ENCODE assay signal across 38 cellular contexts in the genomic region with DNA sequence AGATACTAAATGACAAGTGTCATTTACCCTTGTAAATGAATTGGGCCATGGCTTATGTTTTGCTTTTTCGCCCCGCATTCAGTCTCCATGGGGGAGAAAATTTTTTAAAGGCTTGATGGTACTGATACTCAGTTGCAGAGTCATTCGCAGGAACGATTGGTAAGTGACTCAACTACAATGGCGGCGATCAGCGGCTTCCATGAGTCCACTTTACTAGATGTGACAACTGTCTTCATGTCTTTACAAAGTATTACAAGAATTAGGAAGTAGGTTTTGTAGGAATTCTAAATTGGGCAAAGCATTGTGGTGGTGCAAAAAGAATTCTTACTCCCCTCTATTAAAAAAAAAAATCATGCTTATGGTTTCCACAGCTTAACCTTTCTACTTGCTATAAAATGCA.
"Had no signal": no experiment of that assay in that cellular context is flagged by ENCODE, and none has a peak within 500 bp of the region (broad histone marks: within the 10 kb centered on the region; RNA-seq: fewer than 3 reads in every experiment).

No MANE protein-coding gene starts in this region.

- H3K4me1 ChIP-seq: adrenal gland, ascending aorta, body of pancreas, breast epithelium had no signal

- H3K27ac ChIP-seq: adrenal gland, ascending aorta, body of pancreas, brain microvascular endothelial cell, breast epithelium, cardiac muscle cell had no signal

- H3K9me3 Mint-ChIP-seq: activated naive CD4-positive, alpha-beta T cell treated with anti-CD3 and anti-CD28 coated beads for 36 hours; activated naive CD4-positive, alpha-beta T cell treated with anti-CD3 and anti-CD28 coated beads, Interleukin-2, amount 10 ng/mL, durations not matched to agents 7 days and 5 days; activated naive CD4-positive, alpha-beta T cell treated with anti-CD3 and anti-CD28 coated beads, Interleukin-2, amount 50 U/mL, for 24 hours; activated naive CD4-positive, alpha-beta T cell treated with anti-CD3 and anti-CD28 coated beads, Interleukin-2, amount 50 U/mL, for 72 hours; activated naive CD8-positive, alpha-beta T cell treated with anti-CD3 and anti-CD28 coated beads for 36 hours; activated naive CD8-positive, alpha-beta T cell treated with anti-CD3 and anti-CD28 coated beads, Interleukin-2, amount 50 U/mL, for 24 hours; activated T-cell treated with anti-CD3 and anti-CD28 coated beads, Interleukin-2, amount 50 U/mL, for 24 hours; activated T-cell treated with anti-CD3 and anti-CD28 coated beads, Interleukin-2, amount 50 U/mL, for 4 hours; activated T-cell treated with anti-CD3 and anti-CD28 coated beads, Interleukin-2, amount 50 U/mL, for 72 hours; activated T-helper 1 cell treated with anti-CD3 and anti-CD28 coated beads, Interleukin-12 subunit alpha, Interleukin-12 subunit beta, Interleukin-2, Interleukin-4 antibody, amounts not matched to agents 30 ng/mL and 10 ng/mL and 1 ng/mL, durations not matched to agents 14 hours and 24 hours and 36 hours; activated T-helper 17 cell treated with anti-CD3 and anti-CD28 coated beads, Interleukin-2, amount 50 U/mL, for 72 hours; activated T-helper 2 cell treated with anti-CD3 and anti-CD28 coated beads, Interferon-gamma antibody, Interleukin-2, Interleukin-4, amounts not matched to agents 10 μg/mL and 5 μg/mL and 100 μg/mL, durations not matched to agents 14 hours and 24 hours and 36 hours; central memory CD8-positive, alpha-beta T cell had no signal

- H3K36me3 Mint-ChIP-seq: activated naive CD4-positive, alpha-beta T cell treated with anti-CD3 and anti-CD28 coated beads, Interleukin-2, amount 10 ng/mL, durations not matched to agents 7 days and 5 days; activated naive CD4-positive, alpha-beta T cell treated with anti-CD3 and anti-CD28 coated beads, Interleukin-2, amount 50 U/mL, for 24 hours; activated naive CD4-positive, alpha-beta T cell treated with anti-CD3 and anti-CD28 coated beads, Interleukin-2, amount 50 U/mL, for 72 hours; activated naive CD8-positive, alpha-beta T cell; activated naive CD8-positive, alpha-beta T cell treated with anti-CD3 and anti-CD28 coated beads for 36 hours; activated naive CD8-positive, alpha-beta T cell treated with anti-CD3 and anti-CD28 coated beads, Interleukin-2, amount 10 ng/mL, durations not matched to agents 7 days and 5 days; brain had no signal

- DNase-seq: activated effector memory CD4-positive, alpha-beta T cell treated with anti-CD3 and anti-CD28 coated beads, Interleukin-2, amount 50 U/mL, for 16 hours; activated effector memory CD4-positive, alpha-beta T cell treated with Interleukin-2 at 50 U/mL for 16 hours; activated gamma-delta T cell; activated gamma-delta T cell treated with Interleukin-2 at 50 U/mL for 16 hours; activated naive CD4-positive, alpha-beta T cell; activated naive CD4-positive, alpha-beta T cell treated with anti-CD3 and anti-CD28 coated beads for 36 hours; activated naive CD4-positive, alpha-beta T cell treated with anti-CD3 and anti-CD28 coated beads, Interleukin-2, amount 10 ng/mL, durations not matched to agents 7 days and 5 days; activated naive CD4-positive, alpha-beta T cell treated with anti-CD3 and anti-CD28 coated beads, Interleukin-2, amount 50 U/mL, for 16 hours; activated naive CD4-positive, alpha-beta T cell treated with Interleukin-2 at 50 U/mL for 16 hours; activated naive CD8-positive, alpha-beta T cell treated with anti-CD3 and anti-CD28 coated beads for 36 hours; activated naive CD8-positive, alpha-beta T cell treated with anti-CD3 and anti-CD28 coated beads, Interleukin-2, amount 10 ng/mL, durations not matched to agents 7 days and 5 days; activated naive CD8-positive, alpha-beta T cell treated with anti-CD3 and anti-CD28 coated beads, Interleukin-2, amount 50 U/mL, for 24 hours; activated T-cell treated with anti-CD3 and anti-CD28 coated beads, Interleukin-2, amount 50 U/mL, for 1 hour; activated T-cell treated with anti-CD3 and anti-CD28 coated beads, Interleukin-2, amount 50 U/mL, for 24 hours; activated T-cell treated with anti-CD3 and anti-CD28 coated beads, Interleukin-2, amount 50 U/mL, for 4 hours; activated T-cell treated with anti-CD3 and anti-CD28 coated beads, Interleukin-2, amount 50 U/mL, for 48 hours; activated T-cell treated with anti-CD3 and anti-CD28 coated beads, Interleukin-2, amount 50 U/mL, for 72 hours; adrenal gland; anterior cingulate cortex; aorta; body of pancreas; brain microvascular endothelial cell; caudate nucleus; central memory CD4-positive, alpha-beta T cell; cerebellar nuclear complex had no signal

- H3K4me3 ChIP-seq: adrenal gland, ascending aorta, body of pancreas, breast epithelium, cardiac muscle cell had no signal

- ATAC-seq: activated naive CD4-positive, alpha-beta T cell treated with anti-CD3 and anti-CD28 coated beads, Interleukin-2, amount 50 U/mL, for 72 hours; activated naive CD8-positive, alpha-beta T cell treated with anti-CD3 and anti-CD28 coated beads, Interleukin-2, amount 50 U/mL, for 24 hours; activated T-cell treated with anti-CD3 and anti-CD28 coated beads, Interleukin-2, amount 50 U/mL, for 4 hours; activated T-cell treated with anti-CD3 and anti-CD28 coated beads, Interleukin-2, amount 50 U/mL, for 72 hours; activated T-helper 17 cell treated with anti-CD3 and anti-CD28 coated beads, Interleukin-2, amount 50 U/mL, for 72 hours; body of pancreas had no signal

- H3K4me3 Mint-ChIP-seq: activated naive CD4-positive, alpha-beta T cell treated with anti-CD3 and anti-CD28 coated beads for 36 hours; activated naive CD4-positive, alpha-beta T cell treated with anti-CD3 and anti-CD28 coated beads, Interleukin-2, amount 10 ng/mL, durations not matched to agents 7 days and 5 days; activated naive CD4-positive, alpha-beta T cell treated with anti-CD3 and anti-CD28 coated beads, Interleukin-2, amount 50 U/mL, for 24 hours; activated naive CD8-positive, alpha-beta T cell; activated naive CD8-positive, alpha-beta T cell treated with anti-CD3 and anti-CD28 coated beads for 36 hours; activated naive CD8-positive, alpha-beta T cell treated with anti-CD3 and anti-CD28 coated beads, Interleukin-2, amount 10 ng/mL, durations not matched to agents 7 days and 5 days; activated naive CD8-positive, alpha-beta T cell treated with anti-CD3 and anti-CD28 coated beads, Interleukin-2, amount 50 U/mL, for 24 hours; activated T-cell treated with anti-CD3 and anti-CD28 coated beads, Interleukin-2, amount 50 U/mL, for 24 hours; activated T-cell treated with anti-CD3 and anti-CD28 coated beads, Interleukin-2, amount 50 U/mL, for 4 hours; activated T-cell treated with anti-CD3 and anti-CD28 coated beads, Interleukin-2, amount 50 U/mL, for 72 hours; activated T-helper 1 cell treated with anti-CD3 and anti-CD28 coated beads, Interleukin-12 subunit alpha, Interleukin-12 subunit beta, Interleukin-2, Interleukin-4 antibody, amounts not matched to agents 30 ng/mL and 10 ng/mL and 1 ng/mL, durations not matched to agents 14 hours and 24 hours and 36 hours; activated T-helper 17 cell treated with anti-CD3 and anti-CD28 coated beads, Interleukin-2, amount 50 U/mL, for 72 hours; brain; central memory CD8-positive, alpha-beta T cell had no signal

- H3K27me3 Mint-ChIP-seq: activated naive CD4-positive, alpha-beta T cell treated with anti-CD3 and anti-CD28 coated beads, Interleukin-2, amount 10 ng/mL, durations not matched to agents 7 days and 5 days; activated naive CD4-positive, alpha-beta T cell treated with anti-CD3 and anti-CD28 coated beads, Interleukin-2, amount 50 U/mL, for 24 hours; activated naive CD8-positive, alpha-beta T cell; activated naive CD8-positive, alpha-beta T cell treated with anti-CD3 and anti-CD28 coated beads for 36 hours; activated naive CD8-positive, alpha-beta T cell treated with anti-CD3 and anti-CD28 coated beads, Interleukin-2, amount 10 ng/mL, durations not matched to agents 7 days and 5 days; activated naive CD8-positive, alpha-beta T cell treated with anti-CD3 and anti-CD28 coated beads, Interleukin-2, amount 50 U/mL, for 24 hours; activated T-cell treated with anti-CD3 and anti-CD28 coated beads, Interleukin-2, amount 50 U/mL, for 24 hours; activated T-helper 17 cell treated with anti-CD3 and anti-CD28 coated beads, Interleukin-2, amount 50 U/mL, for 72 hours; brain; central memory CD8-positive, alpha-beta T cell had no signal

- H3K36me3 ChIP-seq: adrenal gland, ascending aorta, brain microvascular endothelial cell, breast epithelium, cardiac muscle cell had no signal

- FAIRE-seq: astrocyte, bronchial epithelial cell had no signal

- H3K9me3 ChIP-seq: adrenal gland, ascending aorta, body of pancreas, breast epithelium had no signal

- H3K27me3 ChIP-seq: adrenal gland, ascending aorta, body of pancreas, brain microvascular endothelial cell, breast epithelium, cardiac muscle cell had no signal

- H3K4me1 Mint-ChIP-seq: activated naive CD4-positive, alpha-beta T cell treated with anti-CD3 and anti-CD28 coated beads, Interleukin-2, amount 10 ng/mL, durations not matched to agents 7 days and 5 days; activated naive CD4-positive, alpha-beta T cell treated with anti-CD3 and anti-CD28 coated beads, Interleukin-2, amount 50 U/mL, for 24 hours; activated naive CD8-positive, alpha-beta T cell treated with anti-CD3 and anti-CD28 coated beads for 36 hours; activated naive CD8-positive, alpha-beta T cell treated with anti-CD3 and anti-CD28 coated beads, Interleukin-2, amount 10 ng/mL, durations not matched to agents 7 days and 5 days; activated naive CD8-positive, alpha-beta T cell treated with anti-CD3 and anti-CD28 coated beads, Interleukin-2, amount 50 U/mL, for 24 hours; activated T-helper 17 cell treated with anti-CD3 and anti-CD28 coated beads, Interleukin-2, amount 50 U/mL, for 72 hours; central memory CD8-positive, alpha-beta T cell had no signal

- H3K27ac Mint-ChIP-seq: activated naive CD4-positive, alpha-beta T cell treated with anti-CD3 and anti-CD28 coated beads for 36 hours; activated naive CD4-positive, alpha-beta T cell treated with anti-CD3 and anti-CD28 coated beads, Interleukin-2, amount 10 ng/mL, durations not matched to agents 7 days and 5 days; activated naive CD4-positive, alpha-beta T cell treated with anti-CD3 and anti-CD28 coated beads, Interleukin-2, amount 50 U/mL, for 24 hours; activated naive CD4-positive, alpha-beta T cell treated with anti-CD3 and anti-CD28 coated beads, Interleukin-2, amount 50 U/mL, for 72 hours; activated naive CD8-positive, alpha-beta T cell; activated naive CD8-positive, alpha-beta T cell treated with anti-CD3 and anti-CD28 coated beads for 36 hours; activated naive CD8-positive, alpha-beta T cell treated with anti-CD3 and anti-CD28 coated beads, Interleukin-2, amount 10 ng/mL, durations not matched to agents 7 days and 5 days; activated naive CD8-positive, alpha-beta T cell treated with anti-CD3 and anti-CD28 coated beads, Interleukin-2, amount 50 U/mL, for 24 hours; activated T-cell treated with anti-CD3 and anti-CD28 coated beads, Interleukin-2, amount 50 U/mL, for 24 hours; activated T-cell treated with anti-CD3 and anti-CD28 coated beads, Interleukin-2, amount 50 U/mL, for 72 hours; activated T-helper 1 cell treated with anti-CD3 and anti-CD28 coated beads, Interleukin-12 subunit alpha, Interleukin-12 subunit beta, Interleukin-2, Interleukin-4 antibody, amounts not matched to agents 30 ng/mL and 10 ng/mL and 1 ng/mL, durations not matched to agents 14 hours and 24 hours and 36 hours; activated T-helper 17 cell treated with anti-CD3 and anti-CD28 coated beads, Interleukin-2, amount 50 U/mL, for 72 hours; activated T-helper 2 cell treated with anti-CD3 and anti-CD28 coated beads, Interferon-gamma antibody, Interleukin-2, Interleukin-4, amounts not matched to agents 10 μg/mL and 5 μg/mL and 100 μg/mL, durations not matched to agents 14 hours and 24 hours and 36 hours; brain had no signal
